Comparison of ENCODE assay signal across 12 cellular contexts in genomic region chr16:14409563-14409962, GRCh38.
DNase-seq lines count a peak whose midpoint lies in the region; ATAC-seq and TF ChIP-seq lines count a peak whose summit lies in the region.
"Had no signal": no experiment of that assay in that cellular context is flagged by ENCODE, and none has a peak within 500 bp of the region (broad histone marks: within the 10 kb centered on the region; RNA-seq: fewer than 3 reads in every experiment).

No MANE protein-coding gene starts in this region.

- H3K4me3 ChIP-seq in Panc1 (ENCODE audit: low read depth in 2 of 2, low read length in 2 of 2) (no peak overlapping the region), fibroblast of lung (replicated peaks in 1 of 4; ENCODE audit: control extremely low read depth in 1 of 4, insufficient read depth in 1 of 4, low read depth in 3 of 4, low read length in 4 of 4) (no peak overlapping the region), psoas muscle (no peak overlapping the region)

- H3K27ac ChIP-seq in Panc1 (ENCODE audit: low read length) = no peak overlapping the region
- H3K27ac ChIP-seq in fibroblast of lung (ENCODE audit: insufficient read depth, low read length) = no peak overlapping the region
- no peak overlapping the region for H3K27ac ChIP-seq in psoas muscle

- POLR2A ChIA-PET in Panc1 (lab: Charles Lee) = no interaction called here

- no peak overlapping the region for H3K9ac ChIP-seq in fibroblast of lung (ENCODE audit: insufficient read depth, low read length)

- H3K27me3 Mint-ChIP-seq in Calu3 (ENCODE audit: unreplicated experiment) = no peaks in the 10 kb centered on the region

- H3K79me2 ChIP-seq in fibroblast of lung (ENCODE audit: control insufficient read depth, insufficient read depth, low read length) = no peaks in the 10 kb centered on the region

- 79 to 83% (median 80%) methylated on average over 5 of the region's 5 CpGs for WGBS in psoas muscle, 3 donors

- no peak overlapping the region for H3K4me2 ChIP-seq in fibroblast of lung (ENCODE audit: extremely low read depth, insufficient read depth, low read length)

- H4K20me1 ChIP-seq in fibroblast of lung (ENCODE audit: control insufficient read depth, extremely low read depth, insufficient read depth, low read length) = no peaks in the 10 kb centered on the region

- ATAC-seq in Panc1 = peak; percentile 62
- peak in 1 of 4 donors; percentile 13 for ATAC-seq in psoas muscle
- ATAC-seq in activated naive CD4-positive, alpha-beta T cell treated with anti-CD3 and anti-CD28 coated beads, Interleukin-2, amount 50 U/mL, for 72 hours = no peak
- no peak for ATAC-seq in HG03521 (IDR thresholded peaks at IDR 0.05; ENCODE audit: unreplicated experiment)

- no peak overlapping the region for H2AFZ ChIP-seq in fibroblast of lung (ENCODE audit: low read length)

- H3K27me3 ChIP-seq in Panc1 (ENCODE audit: control insufficient read depth, insufficient read depth, low read length) (no peaks in the 10 kb centered on the region), fibroblast of lung (ENCODE audit: control insufficient read depth, insufficient read depth, low read length) (no peaks in the 10 kb centered on the region), psoas muscle (ENCODE audit: insufficient read depth in 3 of 3, low read length in 2 of 3) (no peaks in the 10 kb centered on the region)

- CTCF ChIA-PET in Calu3 (lab: Charles Lee) = interaction anchor here (0.8 to 1.0 kb wide), 2 partner anchors 8 to 18 kb away, joined by 3 to 13 read pairs; no protein-coding TSS in a partner anchor
- CTCF ChIA-PET in Panc1 (lab: Charles Lee) = no interaction called here

- H3K36me3 ChIP-seq in Panc1 (ENCODE audit: control insufficient read depth, insufficient read depth, low read length) = no peaks in the 10 kb centered on the region
- no peaks in the 10 kb centered on the region for H3K36me3 ChIP-seq in fibroblast of lung (ENCODE audit: control insufficient read depth, insufficient read depth, low read length)
- no peaks in the 10 kb centered on the region for H3K36me3 ChIP-seq in psoas muscle (ENCODE audit: insufficient read depth in 1 of 2, low read depth in 1 of 2)

- DNase-seq in Calu3 (peak; percentile 22), Panc1 (ENCODE audit: low read depth, low spot score) (peak; percentile 30), fibroblast of lung (ENCODE audit: low read depth in 2 of 2) (peak; percentile 92 to 96), psoas muscle (peak; percentile 55 to 67), NOMO-1 (lab: John Stamatoyannopoulos, UW; ENCODE audit: unreplicated experiment in 2 of 2) (no peak)
- no peak for DNase-seq in activated naive CD4-positive, alpha-beta T cell treated with anti-CD3 and anti-CD28 coated beads, Interleukin-2, amount 50 U/mL, for 72 hours (ENCODE audit: low spot score in 2 of 2)
- no peak for DNase-seq in activated naive CD4-positive, alpha-beta T cell treated with anti-CD3 and anti-CD28 coated beads, Interleukin-2, amount 50 U/mL, for 16 hours
- DNase-seq: COR-L47; NCI-H187; stimulated activated CD4-positive, alpha-beta T cell treated with anti-CD3 and anti-CD28 coated beads, Interleukin-4, amount 100 ng/mL, for 1 hour had no signal

- in situ Hi-C loops in Panc1 (cut with HindIII; ENCODE audit: low pct_unique_long_range_greater_than_20kb, low sequenced_read_pairs) = no loop called here

- no peaks in the 10 kb centered on the region for H3K9me3 ChIP-seq in Panc1 (ENCODE audit: control insufficient read depth, insufficient read depth, low read depth, low read length)
- no peaks in the 10 kb centered on the region for H3K9me3 ChIP-seq in fibroblast of lung (ENCODE audit: control insufficient read depth, insufficient read depth, low read depth, low read length)
- no peaks in the 10 kb centered on the region for H3K9me3 ChIP-seq in psoas muscle

- intact Hi-C loops in Calu3 (cut with micrococcal nuclease; ENCODE audit: unreplicated experiment) (no loop called here), Panc1 (cut with micrococcal nuclease; ENCODE audit: unreplicated experiment) (no loop called here), psoas muscle (cut with DNase I) (loop anchor here in 1 of 2 donors (10.0 kb wide), 1 partner anchor 115 kb away; no protein-coding TSS in a partner anchor)

- no peaks in the 10 kb centered on the region for H3K9me3 Mint-ChIP-seq in Calu3 (ENCODE audit: low read depth, unreplicated experiment)
- no peaks in the 10 kb centered on the region for H3K9me3 Mint-ChIP-seq in activated naive CD4-positive, alpha-beta T cell treated with anti-CD3 and anti-CD28 coated beads, Interleukin-2, amount 50 U/mL, for 72 hours
- H3K9me3 Mint-ChIP-seq: mesothelial cell of epicardium had no signal

- BruUV-seq in Calu3 (replicated peaks; lab: Mats Ljungman, UMichigan) (no TSS peak), Panc1 (replicated peaks; lab: Mats Ljungman, UMichigan) (no TSS peak)

- no peak overlapping the region for H3K27ac Mint-ChIP-seq in Calu3 (ENCODE audit: unreplicated experiment)
- no peak overlapping the region for H3K27ac Mint-ChIP-seq in activated naive CD4-positive, alpha-beta T cell treated with anti-CD3 and anti-CD28 coated beads, Interleukin-2, amount 50 U/mL, for 72 hours
- H3K27ac Mint-ChIP-seq: mesothelial cell of epicardium had no signal

- H3K36me3 Mint-ChIP-seq in Calu3 (ENCODE audit: insufficient read depth, unreplicated experiment) = peaks cover 5% of the 10 kb centered on the region
- no peaks in the 10 kb centered on the region for H3K36me3 Mint-ChIP-seq in activated naive CD4-positive, alpha-beta T cell treated with anti-CD3 and anti-CD28 coated beads, Interleukin-2, amount 50 U/mL, for 72 hours
- H3K36me3 Mint-ChIP-seq: mesothelial cell of epicardium had no signal

- no peaks in the 10 kb centered on the region for H3K4me1 ChIP-seq in Panc1 (ENCODE audit: control insufficient read depth, insufficient read depth, low read length)
- no peaks in the 10 kb centered on the region for H3K4me1 ChIP-seq in fibroblast of lung (ENCODE audit: control insufficient read depth, extremely low read depth, insufficient read depth, low read length)
- H3K4me1 ChIP-seq in psoas muscle = no peaks in the 10 kb centered on the region

- no peaks in the 10 kb centered on the region for H3K4me1 Mint-ChIP-seq in Calu3 (ENCODE audit: low read depth, unreplicated experiment)

- TF ChIP-seq CTCF in Calu3 (IDR thresholded peaks at IDR 0.05; ENCODE audit: unreplicated experiment) (no peak), Panc1 (IDR thresholded peaks at IDR 0.05) (no peak), fibroblast of lung (conservative IDR thresholded peaks at IDR 0.05 in 1 of 2, IDR thresholded peaks at IDR 0.05 in 1 of 2; ENCODE audit: low read depth in 1 of 2, low read length in 2 of 2) (no peak), psoas muscle (IDR thresholded peaks at IDR 0.05) (no peak)

- H3K4me3 Mint-ChIP-seq in Calu3 (ENCODE audit: low read depth, unreplicated experiment) = no peak overlapping the region
- H3K4me3 Mint-ChIP-seq: mesothelial cell of epicardium had no signal

Comparison
In these comparisons a context has a peak if more than half of its experiments do, and no peak if none do; other contexts are left out.
1. DNase-seq: peak in Calu3 (single experiment), Panc1 (single experiment), fibroblast of lung (2 of 2) and psoas muscle (2 of 2); none in activated naive CD4-positive, alpha-beta T cell treated with anti-CD3 and anti-CD28 coated beads, Interleukin-2, amount 50 U/mL, for 72 hours (0 of 2), activated naive CD4-positive, alpha-beta T cell treated with anti-CD3 and anti-CD28 coated beads, Interleukin-2, amount 50 U/mL, for 16 hours (single experiment) and NOMO-1 (0 of 2).